ENCODE assay signal across 16 cellular contexts in genomic region chr2:132969371-132969985, GRCh38.
DNase-seq lines count a peak whose midpoint lies in the region; ATAC-seq, FAIRE-seq and TF ChIP-seq lines count a peak whose summit lies in the region.
"Had no signal": no experiment of that assay in that cellular context is flagged by ENCODE, and none has a peak within 500 bp of the region (broad histone marks: within the 10 kb centered on the region; RNA-seq: fewer than 3 reads in every experiment).

No MANE protein-coding gene starts in this region.

- H3K27me3 ChIP-seq in CD4-positive, alpha-beta memory T cell (ENCODE audit: insufficient read depth, low read length), result no peaks in the 10 kb centered on the region

- no peak for TF ChIP-seq POLR2A in GM12892 (IDR thresholded peaks at IDR 0.05; ENCODE audit: low read depth, low read length)

- H3K27me3 Mint-ChIP-seq in natural killer cell treated with Interleukin-12 subunit alpha and Interleukin-12 subunit beta and Interleukin-15 and Interleukin-18, amount 100 ng/mL, for 72 hours, result no peaks in the 10 kb centered on the region
- peaks cover 0 to 3% of the 10 kb centered on the region in 2 donors for H3K27me3 Mint-ChIP-seq in CD4-positive, alpha-beta memory T cell
- H3K27me3 Mint-ChIP-seq: CD8-positive, alpha-beta memory T cell had no signal

- intact Hi-C loops in CD4-positive, alpha-beta memory T cell (cut with micrococcal nuclease), result no loop called here

- POLR2A ChIA-PET in CD4-positive, alpha-beta memory T cell (lab: Charles Lee; ENCODE audit: partially characterized antibody), result no interaction called here

- H3K4me1 ChIP-seq in CD4-positive, alpha-beta memory T cell (ENCODE audit: insufficient read depth, low read length), result no peaks in the 10 kb centered on the region
- H3K4me1 ChIP-seq: HAP-1 had no signal

- H3K9me3 ChIP-seq in CD4-positive, alpha-beta memory T cell (ENCODE audit: control insufficient read depth in 1 of 2, low read length in 2 of 2), result no peaks in the 10 kb centered on the region
- H3K9me3 ChIP-seq: HAP-1, SK-N-SH had no signal

- H3K4me3 Mint-ChIP-seq in natural killer cell treated with Interleukin-12 subunit alpha and Interleukin-12 subunit beta and Interleukin-15 and Interleukin-18, amount 100 ng/mL, for 72 hours, result no peak overlapping the region
- no peak overlapping the region for H3K4me3 Mint-ChIP-seq in CD4-positive, alpha-beta memory T cell
- H3K4me3 Mint-ChIP-seq: CD8-positive, alpha-beta memory T cell had no signal

- no peak overlapping the region for H3K27ac ChIP-seq in CD4-positive, alpha-beta memory T cell (ENCODE audit: low read depth, low read length)

- no peaks in the 10 kb centered on the region for H3K36me3 ChIP-seq in CD4-positive, alpha-beta memory T cell (ENCODE audit: insufficient read depth, low read length)
- H3K36me3 ChIP-seq: HAP-1 had no signal

- H3K4me1 Mint-ChIP-seq in natural killer cell treated with Interleukin-12 subunit alpha and Interleukin-12 subunit beta and Interleukin-15 and Interleukin-18, amount 100 ng/mL, for 72 hours (ENCODE audit: low read depth in 2 of 2), result no peaks in the 10 kb centered on the region
- no peaks in the 10 kb centered on the region for H3K4me1 Mint-ChIP-seq in CD4-positive, alpha-beta memory T cell
- H3K4me1 Mint-ChIP-seq: CD8-positive, alpha-beta memory T cell had no signal

- H3K4me3 ChIP-seq in CD4-positive, alpha-beta memory T cell (ENCODE audit: low read length in 2 of 2), result no peak overlapping the region
- H3K4me3 ChIP-seq: HAP-1 had no signal

- DNase-seq in GM12892 (ENCODE audit: insufficient read length), result no peak
- DNase-seq in HPDE6-E6E7 (ENCODE audit: extremely low spot score), result peak; percentile 5
- DNase-seq in dermis blood vessel endothelial cell, result peak; percentile 22
- DNase-seq in GOT3 (lab: John Stamatoyannopoulos, UW), result no peak
- no peak for DNase-seq in natural killer cell treated with Interleukin-12 subunit alpha and Interleukin-12 subunit beta and Interleukin-15 and Interleukin-18, amount 100 ng/mL, for 72 hours (ENCODE audit: low spot score)
- no peak for DNase-seq in CD4-positive, alpha-beta memory T cell
- DNase-seq: CD8-positive, alpha-beta memory T cell; KG1; NCI-H1092; NCI-H1694; NCI-H345; NCI-H526 treated with DMSO at 0.1 percent for 48 hours; SK-N-SH had no signal

- no peak for ATAC-seq in GM21381 (IDR thresholded peaks at IDR 0.05; ENCODE audit: unreplicated experiment)
- no peak for ATAC-seq in natural killer cell treated with Interleukin-12 subunit alpha and Interleukin-12 subunit beta and Interleukin-15 and Interleukin-18, amount 100 ng/mL, for 72 hours
- ATAC-seq: Right ventricle myocardium inferior had no signal

- FAIRE-seq in GM12892 (lab: Jason Lieb, UNC), result peak; percentile 21

- no peak overlapping the region for H3K27ac Mint-ChIP-seq in natural killer cell treated with Interleukin-12 subunit alpha and Interleukin-12 subunit beta and Interleukin-15 and Interleukin-18, amount 100 ng/mL, for 72 hours
- no peak overlapping the region for H3K27ac Mint-ChIP-seq in CD4-positive, alpha-beta memory T cell
- H3K27ac Mint-ChIP-seq: CD8-positive, alpha-beta memory T cell had no signal

- peaks cover 14% of the 10 kb centered on the region for H3K9me3 Mint-ChIP-seq in natural killer cell treated with Interleukin-12 subunit alpha and Interleukin-12 subunit beta and Interleukin-15 and Interleukin-18, amount 100 ng/mL, for 72 hours
- H3K9me3 Mint-ChIP-seq in CD4-positive, alpha-beta memory T cell, result peaks cover 0 to 10% (median 5%) of the 10 kb centered on the region in 8 donors

- CTCF ChIA-PET in CD4-positive, alpha-beta memory T cell (lab: Charles Lee; ENCODE audit: partially characterized antibody), result no interaction called here

- no peaks in the 10 kb centered on the region for H3K36me3 Mint-ChIP-seq in natural killer cell treated with Interleukin-12 subunit alpha and Interleukin-12 subunit beta and Interleukin-15 and Interleukin-18, amount 100 ng/mL, for 72 hours
- H3K36me3 Mint-ChIP-seq in CD4-positive, alpha-beta memory T cell, result no peaks in the 10 kb centered on the region
- H3K36me3 Mint-ChIP-seq: CD8-positive, alpha-beta memory T cell had no signal

Comparison
In these comparisons a context has a peak if more than half of its experiments do, and no peak if none do; other contexts are left out.
1. DNase-seq: peak in HPDE6-E6E7 (single experiment) and dermis blood vessel endothelial cell (single experiment); none in GM12892 (single experiment), GOT3 (single experiment), natural killer cell treated with Interleukin-12 subunit alpha and Interleukin-12 subunit beta and Interleukin-15 and Interleukin-18, amount 100 ng/mL, for 72 hours (single experiment) and CD4-positive, alpha-beta memory T cell (0 of 5).